29 cellular contexts compared by ENCODE assay signal in genomic region chr2:126685629-126686028, GRCh38.
"Had no signal": no experiment of that assay in that cellular context is flagged by ENCODE, and none has a peak within 500 bp of the region (broad histone marks: within the 10 kb centered on the region; RNA-seq: fewer than 3 reads in every experiment).

No MANE protein-coding gene starts in this region.

- H3K27me3 Mint-ChIP-seq: activated CD4-positive, alpha-beta T cell treated with anti-CD3 and anti-CD28 coated beads for 36 hours; activated naive CD4-positive, alpha-beta T cell treated with anti-CD3 and anti-CD28 coated beads, Interleukin-2, amount 50 U/mL, for 24 hours; activated T-cell treated with anti-CD3 and anti-CD28 coated beads, Interleukin-2, amount 50 U/mL, for 24 hours; activated T-helper 17 cell treated with anti-CD3 and anti-CD28 coated beads, Interleukin-2, amount 50 U/mL, for 72 hours; stimulated activated naive B cell treated with anti-CD40 and anti-IgM and Interleukin-4, amounts not matched to agents 10 μg/mL and 1 μg/mL and 100 μg/mL, for 72 hours had no signal

- DNase-seq: activated CD4-positive, alpha-beta T cell treated with anti-CD3 and anti-CD28 coated beads for 36 hours; activated CD4-positive, alpha-beta T cell treated with anti-CD3 and anti-CD28 coated beads, Interleukin-2, amount 50 U/mL, for 48 hours; activated CD4-positive, CD25-positive, alpha-beta regulatory T cell; activated CD8-positive, alpha-beta memory T cell treated with anti-CD3 and anti-CD28 coated beads, Interleukin-2, amount 50 U/mL, for 48 hours; activated gamma-delta T cell treated with Interleukin-2 at 50 U/mL for 16 hours; activated T-cell treated with anti-CD3 and anti-CD28 coated beads, Interleukin-2, amount 50 U/mL, for 24 hours; amniotic stem cell; brain microvascular endothelial cell; cortex of kidney; islet precursor cell; left ventricle myocardium inferior; mesendoderm; mucosa of descending colon; nucleus accumbens; pancreas; psoas muscle; sigmoid colon; small intestine; stimulated activated CD4-positive, alpha-beta T cell treated with anti-CD3 and anti-CD28 coated beads, Interleukin-4, amount 100 ng/mL, for 24 hours; stimulated activated CD8-positive, alpha-beta memory T cell treated with anti-CD3 and anti-CD28 coated beads, Interleukin-4, amount 100 ng/mL, for 48 hours; stimulated activated naive B cell treated with anti-CD40 and anti-IgM and Interleukin-4, amounts not matched to agents 10 μg/mL and 1 μg/mL and 100 μg/mL, for 72 hours; T-helper 1 cell; testis; transverse colon had no signal

- H3K9me3 Mint-ChIP-seq: activated naive CD4-positive, alpha-beta T cell treated with anti-CD3 and anti-CD28 coated beads, Interleukin-2, amount 50 U/mL, for 24 hours; activated T-helper 17 cell treated with anti-CD3 and anti-CD28 coated beads, Interleukin-2, amount 50 U/mL, for 72 hours; neural crest cell had no signal

- H3K4me1 Mint-ChIP-seq: activated T-helper 17 cell treated with anti-CD3 and anti-CD28 coated beads, Interleukin-2, amount 50 U/mL, for 72 hours; neural crest cell had no signal

- ATAC-seq: activated CD4-positive, alpha-beta T cell treated with anti-CD3 and anti-CD28 coated beads for 36 hours; activated T-helper 17 cell treated with anti-CD3 and anti-CD28 coated beads, Interleukin-2, amount 50 U/mL, for 72 hours; gastroesophageal sphincter; mucosa of descending colon; pancreas; psoas muscle; stimulated activated naive B cell treated with anti-CD40 and anti-IgM and Interleukin-4, amounts not matched to agents 10 μg/mL and 1 μg/mL and 100 μg/mL, for 72 hours had no signal

- H3K4me3 Mint-ChIP-seq: activated CD4-positive, alpha-beta T cell treated with anti-CD3 and anti-CD28 coated beads for 36 hours; activated naive CD4-positive, alpha-beta T cell treated with anti-CD3 and anti-CD28 coated beads, Interleukin-2, amount 50 U/mL, for 24 hours; activated T-cell treated with anti-CD3 and anti-CD28 coated beads, Interleukin-2, amount 50 U/mL, for 24 hours; activated T-helper 17 cell treated with anti-CD3 and anti-CD28 coated beads, Interleukin-2, amount 50 U/mL, for 72 hours; neural crest cell; stimulated activated naive B cell treated with anti-CD40 and anti-IgM and Interleukin-4, amounts not matched to agents 10 μg/mL and 1 μg/mL and 100 μg/mL, for 72 hours; T-helper 2 cell treated with Interferon-gamma antibody and Interleukin-4, amounts not matched to agents 5 μg/mL and 100 μg/mL, for 36 hours had no signal

- H3K27ac Mint-ChIP-seq: activated CD4-positive, alpha-beta T cell treated with anti-CD3 and anti-CD28 coated beads for 36 hours; activated naive CD4-positive, alpha-beta T cell treated with anti-CD3 and anti-CD28 coated beads, Interleukin-2, amount 50 U/mL, for 24 hours; activated T-helper 17 cell treated with anti-CD3 and anti-CD28 coated beads, Interleukin-2, amount 50 U/mL, for 72 hours; T-helper 2 cell treated with Interferon-gamma antibody and Interleukin-4, amounts not matched to agents 5 μg/mL and 100 μg/mL, for 36 hours had no signal
